Comparison of ENCODE assay signal across 8 cellular contexts in genomic region chr16:397135-397661, GRCh38. TPM values are rescaled to one million over a fixed set of nuclear protein-coding genes. Genes with fewer than 3 reads are reported as not detected.
DNase-seq lines count a peak whose midpoint lies in the region; ATAC-seq, FAIRE-seq and TF ChIP-seq lines count a peak whose summit lies in the region.

Gene NME4 (plus strand): TSS chr16:397199. CDS start chr16:397223, 24 bp downstream.

- no peak within 1 kb of the TSS for H2BK120ac ChIP-seq in H1 (replicated peaks; ENCODE audit: low read depth, low read length)

- peaks cover 2 to 21% of the 10 kb centered on the region in 2 experiments for H4K20me1 ChIP-seq in H1 (replicated peaks in 1 of 2; ENCODE audit: control insufficient read depth in 1 of 2, insufficient read depth in 2 of 2, low read length in 2 of 2)

- H2BK5ac ChIP-seq in H1 (ENCODE audit: low read depth, low read length): peak within 1 kb of the TSS; percentile 91

- peak within 1 kb of the TSS; percentile 74 for H4K91ac ChIP-seq in H1 (replicated peaks; ENCODE audit: insufficient read length, low read length)

- H3K27me3 ChIP-seq in H1 (replicated peaks in 1 of 4; ENCODE audit: control insufficient read depth in 3 of 4, extremely low read depth in 1 of 4, insufficient read depth in 3 of 4, low read length in 3 of 4): no peaks in the 10 kb centered on the region

- H3K9ac ChIP-seq in H1 (replicated peaks in 1 of 4; ENCODE audit: extremely low read depth in 1 of 4, low read depth in 3 of 4, low read length in 3 of 4): peak within 1 kb of the TSS; percentile 68 to 95 (median 82); a peak in 5 of 7 replicates

- ATAC-seq in mucosa of descending colon: no peak
- no peak for ATAC-seq in GM21447 (IDR thresholded peaks at IDR 0.05; ENCODE audit: unreplicated experiment)
- ATAC-seq in GM19324 (IDR thresholded peaks at IDR 0.05; ENCODE audit: low FRiP score, unreplicated experiment): no peak

- H3K79me1 ChIP-seq in H1 (ENCODE audit: low read depth, low read length): no peaks in the 10 kb centered on the region; the same call in 1 of the 2 replicates

- peak within 1 kb of the TSS; percentile 97 for H3K4ac ChIP-seq in H1 (replicated peaks; ENCODE audit: insufficient read length, low read depth, low read length)

- TF ChIP-seq CTCF in GM13977 (IDR thresholded peaks at IDR 0.05; ENCODE audit: extremely low read depth, insufficient read depth, missing control alignments): no peak
- no peak for TF ChIP-seq CTCF in H1 (IDR thresholded peaks at IDR 0.05; ENCODE audit: control extremely low read depth in 1 of 3, insufficient read depth in 1 of 3, low read depth in 1 of 3, low read length in 3 of 3)
- no peak for TF ChIP-seq CTCF in mucosa of descending colon (IDR thresholded peaks at IDR 0.05)

- H2AFZ ChIP-seq in H1 (ENCODE audit: low read length): no peak within 1 kb of the TSS

- intact Hi-C loops in T-helper 1 cell treated with Interleukin-12 subunit alpha and Interleukin-12 subunit beta and Interleukin-4 antibody, amounts not matched to agents 30 ng/mL and 1 ng/mL, for 36 hours (cut with micrococcal nuclease): no loop called here
- intact Hi-C loops in mucosa of descending colon (cut with DNase I, micrococcal nuclease): no loop called here

- FAIRE-seq in H1 (lab: Jason Lieb, UNC): no peak

- H2BK20ac ChIP-seq in H1 (ENCODE audit: low read length): no peak within 1 kb of the TSS

- in situ Hi-C loops in GM13977 (cut with MboI; ENCODE audit: low pct_unique_long_range_greater_than_20kb, low sequenced_read_pairs, unreplicated experiment): no loop called here

- peak within 1 kb of the TSS; percentile 57 for H4K5ac ChIP-seq in H1 (ENCODE audit: insufficient read length, low read depth, low read length)

- H3K23me2 ChIP-seq in H1 (ENCODE audit: low read depth, low read length): peaks cover 5% of the 10 kb centered on the region

- CTCF ChIA-PET in H1 (lab: Charles Lee; ENCODE audit: partially characterized antibody): interaction anchor here (1.2 to 1.8 kb wide), 2 partner anchors 16 to 93 kb away, joined by 4 read pairs; no protein-coding TSS in a partner anchor

- 0 out of 2 replicates have a peak within 1 kb of the TSS, but pooled peaks have one; percentile 80 for H2BK12ac ChIP-seq in H1 (ENCODE audit: low read depth, low read length)

- TF ChIP-seq POLR2A in H1 (IDR thresholded peaks at IDR 0.05; ENCODE audit: control extremely low read depth in 1 of 2, low read depth in 2 of 2, low read length in 2 of 2): peak in 1 of 2 experiments; percentile 61; a peak in 1 of 3 replicates

- peak within 1 kb of the TSS; percentile 67 to 71 for H3K4me2 ChIP-seq in H1 (ENCODE audit: insufficient read depth in 1 of 2, low read depth in 2 of 2, low read length in 2 of 2)

- H3K4me1 ChIP-seq in H1 (replicated peaks in 1 of 4; ENCODE audit: control insufficient read depth in 3 of 4, insufficient read depth in 4 of 4, low read length in 3 of 4) (peaks cover 0 to 26% (median 13%) of the 10 kb centered on the region in 4 experiments; a peak in 6 of 7 replicates), mucosa of descending colon (ENCODE audit: low read depth) (peaks cover 10% of the 10 kb centered on the region), urinary bladder (ENCODE audit: insufficient read depth) (no peaks in the 10 kb centered on the region)

- H4K8ac ChIP-seq in H1 (ENCODE audit: extremely low read depth, insufficient read depth, low read length): peak within 1 kb of the TSS; percentile 96

- H3K56ac ChIP-seq in H1 (replicated peaks; ENCODE audit: insufficient read length, low read depth, low read length): no peak within 1 kb of the TSS

- H3K9me3 ChIP-seq in H1 (ENCODE audit: insufficient read depth in 2 of 2, low read depth in 1 of 2, low read length in 1 of 2): peaks cover 0 to under 1% of the 10 kb centered on the region in 2 experiments; a peak in 2 of 4 replicates
- no peaks in the 10 kb centered on the region for H3K9me3 ChIP-seq in mucosa of descending colon

- H2AK5ac ChIP-seq in H1 (ENCODE audit: low read depth, low read length): no peak within 1 kb of the TSS; the same call in 1 of the 2 replicates

- H3K14ac ChIP-seq in H1 (ENCODE audit: insufficient read length): no peak within 1 kb of the TSS

- POLR2A ChIA-PET in H1 (lab: Charles Lee; ENCODE audit: partially characterized antibody): interaction anchor here (1.0 to 6.7 kb wide), 13 partner anchors 9 to 129 kb away, joined by 3 to 67 read pairs (median 4); partner anchors contain the start of genes MRPL28 and RAB11FIP3

- peak within 1 kb of the TSS; percentile 52 to 91 (median 70) for H3K4me3 ChIP-seq in H1 (ENCODE audit: extremely low read depth in 1 of 4, insufficient read depth in 2 of 4, low read depth in 3 of 4, low read length in 4 of 4)
- H3K4me3 ChIP-seq in mucosa of descending colon: peak within 1 kb of the TSS; percentile 19
- H3K4me3 ChIP-seq in urinary bladder (ENCODE audit: low read depth, low read length): peak within 1 kb of the TSS; percentile 81

- H3K79me2 ChIP-seq in H1 (ENCODE audit: control insufficient read depth in 1 of 2, insufficient read depth in 2 of 2, low read length in 2 of 2): no peaks in the 10 kb centered on the region; a peak in 1 of 4 replicates

- no peak for TF ChIP-seq RAD21 in H1 (IDR thresholded peaks at IDR 0.05 in 1 of 2, conservative IDR thresholded peaks at IDR 0.05 in 1 of 2; ENCODE audit: low read depth in 2 of 2, low read length in 2 of 2)

- peak within 1 kb of the TSS; percentile 62 for H3K18ac ChIP-seq in H1 (ENCODE audit: extremely low read depth, low read length)

- H3K27ac ChIP-seq in H1 (ENCODE audit: low read depth, low read length): peak within 1 kb of the TSS; percentile 90
- H3K27ac ChIP-seq in urinary bladder (ENCODE audit: low read depth): peak within 1 kb of the TSS; percentile 53

- 0 out of 2 replicates have a peak within 1 kb of the TSS, but pooled peaks have one; percentile 3 for H2BK15ac ChIP-seq in H1 (ENCODE audit: low read length)

- 3% methylated on average over 33 of the region's 75 CpGs; no CpG with 5 or more reads in 1 of the 2 experiments for WGBS in H1 (ENCODE audit: extremely low coverage in 1 of 2, insufficient coverage in 1 of 2, insufficient read length in 1 of 2, insufficient replicate concordance in 2 of 2, low coverage in 1 of 2, low lambda C conversion rate in 2 of 2, missing lambda C conversion rate in 1 of 2), 2 experiments
- under 1% methylated on average over 75 of the region's 75 CpGs for WGBS in urinary bladder

- DNase-seq in AG08396 (ENCODE audit: low spot score) (peak; percentile 69), GM13977 (ENCODE audit: low spot score) (peak; percentile 74), H1 (ENCODE audit: low read depth in 1 of 2, low spot score in 2 of 2) (peak in 1 of 2 experiments; percentile 73), mucosa of descending colon (peak in 1 of 3 donors; percentile 58)

- H3K36me3 ChIP-seq in H1 (ENCODE audit: control insufficient read depth in 2 of 4, insufficient read depth in 4 of 4, low read length in 3 of 4) (peaks cover 7 to 18% (median 14%) of the 10 kb centered on the region in 4 experiments; a peak in 6 of 8 replicates), mucosa of descending colon (ENCODE audit: low read depth) (no peaks in the 10 kb centered on the region), urinary bladder (ENCODE audit: insufficient read depth) (no peaks in the 10 kb centered on the region)

- no peak within 1 kb of the TSS for H3K23ac ChIP-seq in H1 (ENCODE audit: insufficient read length)

- TF ChIP-seq EP300 in H1 (IDR thresholded peaks at IDR 0.05; ENCODE audit: borderline replicate concordance in 1 of 2, low read depth in 2 of 2, low read length in 2 of 2): no peak

TF ChIP-seq in H1, 55 proteins besides CTCF, POLR2A, EP300 and RAD21 (continues in another document):
- TF ChIP-seq ATF2 (IDR thresholded peaks at IDR 0.05; ENCODE audit: low read length): no peak
- no peak for TF ChIP-seq CTBP2 (IDR thresholded peaks at IDR 0.05; ENCODE audit: borderline replicate concordance, insufficient read depth, insufficient read length, low read length)
- TF ChIP-seq BRCA1 (IDR thresholded peaks at IDR 0.05; ENCODE audit: low read depth, low read length): no peak
- peak; percentile 56 for TF ChIP-seq POLR2AphosphoS5 (IDR thresholded peaks at IDR 0.05; ENCODE audit: low read depth, low read length)
- peak; percentile 48 for TF ChIP-seq TAF7 (optimal IDR thresholded peaks at IDR 0.05; ENCODE audit: borderline replicate concordance, low read depth, low read length)
- no peak for TF ChIP-seq ATF3 (IDR thresholded peaks at IDR 0.05; ENCODE audit: insufficient read depth, low read depth, low read length)
- no peak for TF ChIP-seq CHD2 (IDR thresholded peaks at IDR 0.05; ENCODE audit: low read length)
- TF ChIP-seq CREB1 (IDR thresholded peaks at IDR 0.05): no peak
- TF ChIP-seq TEAD4 (IDR thresholded peaks at IDR 0.05; ENCODE audit: low read depth, low read length): no peak

RNA-seq across cellular contexts. Expression of gene NME4, which starts in this region (rescaled TPM):
- total RNA-seq in T-helper 1 cell treated with Interleukin-12 subunit alpha and Interleukin-12 subunit beta and Interleukin-4 antibody, amounts not matched to agents 30 ng/mL and 1 ng/mL, for 36 hours: 45.0 and 49.4 TPM in 2 replicates
- total RNA-seq in H1 (2021; fragmentation: NEBNext Ultra II Directional; extraction: Animal tissue kit (Norgen Biotek cat#: 25700)): 408 and 418 TPM in 2 replicates
- polyA plus RNA-seq in H1 (2011; rRNA removed) (863 and 1,107 TPM in 2 replicates), urinary bladder (246 TPM)
- polyA plus RNA-seq in H1 (2011; cell fraction: cytosol; rRNA removed): 668 TPM
- 729 TPM for polyA plus RNA-seq in H1 (2011; cell fraction: nucleus; rRNA removed)
- polyA plus RNA-seq in H1 (2012, experiment 1 of 2): 330 to 521 TPM (median 486 TPM) in 4 replicates
- polyA plus RNA-seq in H1 (2012, experiment 2 of 2): 430 TPM
- 339 TPM for polyA plus RNA-seq in H1 (2013, experiment 1 of 2)
- polyA plus RNA-seq in H1 (2013, experiment 2 of 2): 335 TPM
- 89.1 and 100 TPM in 2 replicates for polyA minus RNA-seq in H1 (2011; rRNA and poly(A)+ RNA removed)
- polyA minus RNA-seq in H1 (2011; cell fraction: cytosol; rRNA and poly(A)+ RNA removed): 116 TPM
- polyA minus RNA-seq in H1 (2011; cell fraction: nucleus; rRNA and poly(A)+ RNA removed): 153 TPM
- total RNA-seq in mucosa of descending colon (100 to 1,000 TPM in 1 of 3 donors, 10 to 100 TPM in 2; 24.5 to 125 (median 43.6) TPM), urinary bladder (29.0 TPM)

Comparison
In these comparisons a context has a peak if more than half of its experiments do, and no peak if none do; other contexts are left out.
1. H3K4me3 ChIP-seq: peak in every context shown above with its lines; median percentile 81 in urinary bladder; 70 in H1; 19 in mucosa of descending colon.